Comparison of ENCODE assay signal across 9 cellular contexts in genomic region chr5:126138475-126139005, GRCh38.
A peak's percentile ranks its signal among the peaks of the same experiment; 100 is the strongest.
DNase-seq lines count a peak whose midpoint lies in the region; FAIRE-seq and TF ChIP-seq lines count a peak whose summit lies in the region.
"Had no signal": no experiment of that assay in that cellular context is flagged by ENCODE, and none has a peak within 500 bp of the region (broad histone marks: within the 10 kb centered on the region; RNA-seq: fewer than 3 reads in every experiment).

No MANE protein-coding gene starts in this region.

- no peak overlapping the region for H3K9ac ChIP-seq in HUES48 (ENCODE audit: low read depth, low read length)

- H3K27me3 ChIP-seq in HUES48 (ENCODE audit: control insufficient read depth, insufficient read depth, low read length), result no peaks in the 10 kb centered on the region
- H3K27me3 ChIP-seq in effector memory CD4-positive, alpha-beta T cell (replicated peaks; ENCODE audit: control insufficient read depth, insufficient read depth, low read length, poor library complexity, severe bottlenecking), result no peaks in the 10 kb centered on the region

- no peaks in the 10 kb centered on the region for H3K9me3 ChIP-seq in HUES48 (ENCODE audit: control insufficient read depth, insufficient read depth, low read length)
- H3K9me3 ChIP-seq in effector memory CD4-positive, alpha-beta T cell (ENCODE audit: control insufficient read depth, low read length), result no peaks in the 10 kb centered on the region

- H3K4me3 ChIP-seq in HUES48 (ENCODE audit: low read depth, low read length), result no peak overlapping the region
- no peak overlapping the region for H3K4me3 ChIP-seq in effector memory CD4-positive, alpha-beta T cell (ENCODE audit: insufficient read depth, low read depth, low read length, poor library complexity, severe bottlenecking)

- H3K27ac ChIP-seq in HUES48 (ENCODE audit: low read depth, low read length) (peak overlapping the region; percentile 78), VCaP (peak overlapping the region; percentile 33)
- no peak overlapping the region for H3K27ac ChIP-seq in effector memory CD4-positive, alpha-beta T cell (ENCODE audit: insufficient read depth, low read length, poor library complexity, severe bottlenecking)

- no peaks in the 10 kb centered on the region for H3K36me3 ChIP-seq in HUES48 (ENCODE audit: control insufficient read depth, insufficient read depth, low read length)
- no peaks in the 10 kb centered on the region for H3K36me3 ChIP-seq in effector memory CD4-positive, alpha-beta T cell (ENCODE audit: control insufficient read depth, insufficient read depth, low read length)

- no peak for TF ChIP-seq CTCF in VCaP (conservative IDR thresholded peaks at IDR 0.05)

- DNase-seq in AG20443 (ENCODE audit: low spot score) (peak; percentile 45), mesenteric fat pad (ENCODE audit: low spot score) (no peak), T-helper 1 cell (no peak)
- DNase-seq in effector memory CD4-positive, alpha-beta T cell, result no peak
- no peak for DNase-seq in stimulated activated CD4-positive, alpha-beta T cell treated with anti-CD3 and anti-CD28 coated beads, Interleukin-4, amount 100 ng/mL, for 24 hours
- DNase-seq: effector memory CD8-positive, alpha-beta T cell had no signal

- peaks cover 43% of the 10 kb centered on the region for H3K4me1 ChIP-seq in HUES48 (ENCODE audit: control insufficient read depth, insufficient read depth, low read length)
- H3K4me1 ChIP-seq in effector memory CD4-positive, alpha-beta T cell (ENCODE audit: control insufficient read depth, insufficient read depth, low read length, poor library complexity, severe bottlenecking), result no peaks in the 10 kb centered on the region

- FAIRE-seq in islet of Langerhans (lab: Jason Lieb, UNC), result peak; percentile 17
